10 cellular contexts compared by ENCODE assay signal in the genomic region with DNA sequence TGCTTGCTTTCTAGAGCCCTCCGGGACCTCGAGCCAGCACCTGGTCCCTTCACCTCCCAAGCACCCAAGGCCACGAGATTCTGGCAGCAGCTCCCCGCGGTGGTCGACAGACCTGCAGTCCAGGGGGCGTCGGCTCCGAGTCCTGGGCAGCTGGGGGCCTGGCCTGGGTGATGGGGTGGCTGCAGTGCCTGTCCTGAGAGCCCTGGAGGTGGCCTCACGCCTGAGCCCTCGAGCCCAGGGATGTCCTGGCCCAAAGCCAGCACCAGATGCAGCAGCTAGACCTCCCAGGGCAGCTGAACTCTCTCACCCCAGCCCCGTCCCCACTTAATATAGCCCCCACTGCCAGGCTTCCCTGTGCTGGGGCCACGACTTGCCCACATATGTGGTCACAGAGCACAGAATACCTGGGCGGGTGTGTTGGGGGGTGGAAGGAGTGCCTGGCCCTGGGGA.
A peak's percentile ranks its signal among the peaks of the same experiment; 100 is the strongest.
DNase-seq lines count a peak whose midpoint lies in the region; ATAC-seq and TF ChIP-seq lines count a peak whose summit lies in the region.
"Had no signal": no experiment of that assay in that cellular context is flagged by ENCODE, and none has a peak within 500 bp of the region (broad histone marks: within the 10 kb centered on the region; RNA-seq: fewer than 3 reads in every experiment).

No MANE protein-coding gene starts in this region.

- TF ChIP-seq CTCF in 22Rv1 (IDR thresholded peaks at IDR 0.05): no peak

- peak overlapping the region; percentile 76 for H3K27ac ChIP-seq in 22Rv1
- H3K27ac ChIP-seq: gastrocnemius medialis had no signal

- no peak for ATAC-seq in activated CD4-positive, CD25-positive, alpha-beta regulatory T cell treated with anti-CD3 and anti-CD28 coated beads, Interleukin-2, amount 50 U/mL, for 24 hours
- no peak for ATAC-seq in HG03571 (IDR thresholded peaks at IDR 0.05; ENCODE audit: unreplicated experiment)

- DNase-seq in NAMALWA (ENCODE audit: low spot score): peak; percentile 51
- DNase-seq: activated B cell treated with CpG ODN at 0.5 μM for 24 hours; gastrocnemius medialis; naive thymus-derived CD4-positive, alpha-beta T cell; NCI-H1694 treated with DMSO at 0.1 percent for 48 hours; NCI-H524 treated with DMSO at 0.1 percent for 48 hours; stimulated activated CD4-positive, alpha-beta T cell treated with anti-CD3 and anti-CD28 coated beads, Interleukin-12 subunit alpha, Interleukin-12 subunit beta, amount 100 ng/mL, for 4 hours had no signal
